Comparison of ENCODE assay signal across 13 cellular contexts in genomic region chr15:41423979-41424659, GRCh38. TPM values are rescaled to one million over a fixed set of nuclear protein-coding genes. Genes with fewer than 3 reads are reported as not detected.
DNase-seq lines count a peak whose midpoint lies in the region; ATAC-seq and TF ChIP-seq lines count a peak whose summit lies in the region.
"Had no signal": no experiment of that assay in that cellular context is flagged by ENCODE, and none has a peak within 500 bp of the region (broad histone marks: within the 10 kb centered on the region; RNA-seq: fewer than 3 reads in every experiment).

No MANE protein-coding gene starts in this region.

- peak overlapping the region; percentile 14 for H3K4me3 Mint-ChIP-seq in activated CD8-positive, alpha-beta T cell treated with anti-CD3 and anti-CD28 coated beads, Interleukin-2, amount 10 ng/mL, durations not matched to agents 7 days and 5 days
- no peak overlapping the region for H3K4me3 Mint-ChIP-seq in naive thymus-derived CD8-positive, alpha-beta T cell
- H3K4me3 Mint-ChIP-seq: dendritic cell treated with granulocyte-macrophage colony-stimulating factor and Interleukin-4, amounts not matched to agents 40 ng/mL and 50 ng/mL, for 4 days; HFFc6 had no signal

- in situ Hi-C loops in GM13976 (cut with MboI; ENCODE audit: low sequenced_read_pairs, unreplicated experiment): no loop called here

- POLR2A ChIA-PET in activated CD8-positive, alpha-beta T cell treated with anti-CD3 and anti-CD28 coated beads, Interleukin-2, amount 10 ng/mL, durations not matched to agents 7 days and 5 days (lab: Charles Lee): interaction anchor here (0.6 to 0.9 kb wide), 2 partner anchors 20 to 23 kb away, joined by 3 read pairs; no protein-coding TSS in a partner anchor
- POLR2A ChIA-PET in naive thymus-derived CD8-positive, alpha-beta T cell (lab: Charles Lee): no interaction called here

- peaks cover 7% of the 10 kb centered on the region for H3K36me3 Mint-ChIP-seq in activated CD8-positive, alpha-beta T cell treated with anti-CD3 and anti-CD28 coated beads, Interleukin-2, amount 10 ng/mL, durations not matched to agents 7 days and 5 days (ENCODE audit: low read depth)
- peaks cover 0 to under 1% (median 0%) of the 10 kb centered on the region in 3 donors for H3K36me3 Mint-ChIP-seq in naive thymus-derived CD8-positive, alpha-beta T cell

- peak; percentile 69 for DNase-seq in GM13976 (ENCODE audit: low spot score)
- no peak for DNase-seq in activated CD8-positive, alpha-beta T cell treated with anti-CD3 and anti-CD28 coated beads, Interleukin-2, amount 10 ng/mL, durations not matched to agents 7 days and 5 days
- DNase-seq in foreskin melanocyte: no peak
- no peak for DNase-seq in amniotic stem cell (lab: John Stamatoyannopoulos, UW)
- DNase-seq in GDM1 (lab: John Stamatoyannopoulos, UW): no peak
- DNase-seq in naive thymus-derived CD8-positive, alpha-beta T cell: no peak
- DNase-seq: HFFc6; NCI-H1694; stimulated activated CD4-positive, alpha-beta T cell treated with anti-CD3 and anti-CD28 coated beads, Interleukin-4, amount 100 ng/mL, for 24 hours; uterus had no signal

- peak overlapping the region; percentile 87 for H3K27ac Mint-ChIP-seq in activated CD8-positive, alpha-beta T cell treated with anti-CD3 and anti-CD28 coated beads, Interleukin-2, amount 10 ng/mL, durations not matched to agents 7 days and 5 days
- peak overlapping the region in 3 of 10 donors; percentile 4 to 18 (median 6) for H3K27ac Mint-ChIP-seq in naive thymus-derived CD8-positive, alpha-beta T cell
- H3K27ac Mint-ChIP-seq: dendritic cell treated with granulocyte-macrophage colony-stimulating factor and Interleukin-4, amounts not matched to agents 40 ng/mL and 50 ng/mL, for 4 days; HFFc6 had no signal

- peaks cover 33% of the 10 kb centered on the region for H3K4me1 Mint-ChIP-seq in activated CD8-positive, alpha-beta T cell treated with anti-CD3 and anti-CD28 coated beads, Interleukin-2, amount 10 ng/mL, durations not matched to agents 7 days and 5 days (ENCODE audit: low read depth)
- peaks cover 14 to 42% (median 34%) of the 10 kb centered on the region in 4 donors for H3K4me1 Mint-ChIP-seq in naive thymus-derived CD8-positive, alpha-beta T cell

- ATAC-seq in GM19452 (IDR thresholded peaks at IDR 0.05; ENCODE audit: unreplicated experiment) (peak; percentile 79), HG03095 (IDR thresholded peaks at IDR 0.05; ENCODE audit: unreplicated experiment) (peak; percentile 65)
- peak; percentile 83 for ATAC-seq in activated CD8-positive, alpha-beta T cell treated with anti-CD3 and anti-CD28 coated beads, Interleukin-2, amount 10 ng/mL, durations not matched to agents 7 days and 5 days
- ATAC-seq in naive thymus-derived CD8-positive, alpha-beta T cell: no peak

- no peaks in the 10 kb centered on the region for H3K9me3 Mint-ChIP-seq in activated CD8-positive, alpha-beta T cell treated with anti-CD3 and anti-CD28 coated beads, Interleukin-2, amount 10 ng/mL, durations not matched to agents 7 days and 5 days (ENCODE audit: insufficient read depth)
- H3K9me3 Mint-ChIP-seq in naive thymus-derived CD8-positive, alpha-beta T cell: no peaks in the 10 kb centered on the region
- H3K9me3 Mint-ChIP-seq: dendritic cell treated with granulocyte-macrophage colony-stimulating factor and Interleukin-4, amounts not matched to agents 40 ng/mL and 50 ng/mL, for 4 days; HFFc6 had no signal

- H3K27me3 Mint-ChIP-seq in activated CD8-positive, alpha-beta T cell treated with anti-CD3 and anti-CD28 coated beads, Interleukin-2, amount 10 ng/mL, durations not matched to agents 7 days and 5 days (ENCODE audit: low read depth): no peaks in the 10 kb centered on the region
- H3K27me3 Mint-ChIP-seq in naive thymus-derived CD8-positive, alpha-beta T cell: no peaks in the 10 kb centered on the region
- H3K27me3 Mint-ChIP-seq: dendritic cell treated with granulocyte-macrophage colony-stimulating factor and Interleukin-4, amounts not matched to agents 40 ng/mL and 50 ng/mL, for 4 days had no signal

- TF ChIP-seq CTCF in GM13976 (IDR thresholded peaks at IDR 0.05; ENCODE audit: borderline replicate concordance, control extremely low read depth, extremely low read depth, insufficient read depth, missing control alignments): no peak

- CTCF ChIA-PET in activated CD8-positive, alpha-beta T cell treated with anti-CD3 and anti-CD28 coated beads, Interleukin-2, amount 10 ng/mL, durations not matched to agents 7 days and 5 days (lab: Charles Lee): interaction anchor here (0.9 kb wide), 1 partner anchor 21 kb away, joined by 3 read pairs; no protein-coding TSS in a partner anchor

RNA-seq across cellular contexts. Expression of gene RTF1, which starts 7.2 kb away (rescaled TPM):
- total RNA-seq in activated CD8-positive, alpha-beta T cell treated with anti-CD3 and anti-CD28 coated beads, Interleukin-2, amount 10 ng/mL, durations not matched to agents 7 days and 5 days: 10 to 100 TPM; 31.0 to 40.7 TPM
- 10 to 100 TPM; 34.4 to 36.3 TPM for total RNA-seq in naive thymus-derived CD8-positive, alpha-beta T cell
- 10 to 100 TPM; 17.1 to 21.7 (median 19.2) TPM for polyA plus RNA-seq in naive thymus-derived CD8-positive, alpha-beta T cell

RNA-seq across cellular contexts. Expression of gene NDUFAF1, which starts 21.8 kb away (rescaled TPM):
- total RNA-seq in activated CD8-positive, alpha-beta T cell treated with anti-CD3 and anti-CD28 coated beads, Interleukin-2, amount 10 ng/mL, durations not matched to agents 7 days and 5 days: 10 to 100 TPM; 11.4 to 13.6 TPM
- total RNA-seq in naive thymus-derived CD8-positive, alpha-beta T cell: 10 to 100 TPM; 12.9 to 14.3 TPM
- polyA plus RNA-seq in naive thymus-derived CD8-positive, alpha-beta T cell: 10 to 100 TPM; 18.4 to 25.6 (median 20.8) TPM

Comparison
In these comparisons a context has a peak if more than half of its experiments do, and no peak if none do; other contexts are left out.
1. ATAC-seq: peak in GM19452 (single experiment), HG03095 (single experiment) and activated CD8-positive, alpha-beta T cell treated with anti-CD3 and anti-CD28 coated beads, Interleukin-2, amount 10 ng/mL, durations not matched to agents 7 days and 5 days (single experiment); none in naive thymus-derived CD8-positive, alpha-beta T cell (0 of 2).